8 cellular contexts compared by ENCODE assay signal in genomic region chr17:40113961-40114272, GRCh38. TPM values are rescaled to one million over a fixed set of nuclear protein-coding genes. Genes with fewer than 3 reads are reported as not detected.
A peak's percentile ranks its signal among the peaks of the same experiment; 100 is the strongest.
DNase-seq lines count a peak whose midpoint lies in the region; ATAC-seq, FAIRE-seq and TF ChIP-seq lines count a peak whose summit lies in the region.

No MANE protein-coding gene starts in this region.

- no peaks in the 10 kb centered on the region for H3K9me3 Mint-ChIP-seq in progenitor cell of endocrine pancreas (ENCODE audit: low read depth)

- H3K27ac ChIP-seq in DND-41 (ENCODE audit: low read length) (peak overlapping the region; percentile 87), Panc1 (ENCODE audit: low read length) (peak overlapping the region; percentile 97), endothelial cell of umbilical vein (ENCODE audit: insufficient read depth, low read depth, low read length) (peak overlapping the region; percentile 76)

- H3K27ac Mint-ChIP-seq in progenitor cell of endocrine pancreas: peak overlapping the region; percentile 96

- in situ Hi-C loops in Panc1 (cut with HindIII; ENCODE audit: low pct_unique_long_range_greater_than_20kb, low sequenced_read_pairs): no loop called here

- no peaks in the 10 kb centered on the region for H3K27me3 ChIP-seq in DND-41 (ENCODE audit: insufficient read depth, low read length, poor library complexity)
- H3K27me3 ChIP-seq in Panc1 (ENCODE audit: control insufficient read depth, insufficient read depth, low read length): no peaks in the 10 kb centered on the region
- H3K27me3 ChIP-seq in endothelial cell of umbilical vein (ENCODE audit: control insufficient read depth in 2 of 2, insufficient read depth in 2 of 2, low read length in 2 of 2): no peaks in the 10 kb centered on the region

- H3K79me2 ChIP-seq in DND-41 (ENCODE audit: insufficient read depth, low read length): no peaks in the 10 kb centered on the region
- H3K79me2 ChIP-seq in endothelial cell of umbilical vein (ENCODE audit: control insufficient read depth, insufficient read depth, low read length): no peaks in the 10 kb centered on the region

- peak overlapping the region; percentile 4 to 58; a peak in 3 of 4 replicates for H3K4me3 ChIP-seq in DND-41 (ENCODE audit: low read depth in 1 of 2, low read length in 2 of 2)
- peak overlapping the region; percentile 43 to 68; a peak in 3 of 4 replicates for H3K4me3 ChIP-seq in Panc1 (ENCODE audit: low read depth in 2 of 2, low read length in 2 of 2)
- no peak overlapping the region for H3K4me3 ChIP-seq in endothelial cell of umbilical vein (replicated peaks in 1 of 3; ENCODE audit: insufficient read depth in 1 of 3, low read depth in 1 of 3, low read length in 3 of 3)

- intact Hi-C loops in Panc1 (cut with micrococcal nuclease; ENCODE audit: unreplicated experiment) (loop anchor here (1.0 to 10.0 kb wide), 2 partner anchors 54 to 99 kb away; partner anchors contain the start of gene CSF3), endothelial cell of umbilical vein (cut with micrococcal nuclease) (loop anchor here (1.0 kb wide), 4 partner anchors 7 to 176 kb away; partner anchors contain the start of gene MSL1)

- POLR2A ChIA-PET in Panc1 (lab: Charles Lee): interaction anchor here (1.3 to 2.1 kb wide), 3 partner anchors 11 to 55 kb away, joined by 3 to 13 read pairs (median 4); partner anchors contain the start of gene NR1D1
- POLR2A ChIA-PET in endothelial cell of umbilical vein (lab: Charles Lee): interaction anchor here (0.6 to 4.3 kb wide), 7 partner anchors 8 to 1574 kb away, joined by 3 to 56 read pairs (median 3); partner anchors contain the start of genes MSL1 and NR1D1

- TF ChIP-seq POLR2A in endothelial cell of umbilical vein (IDR thresholded peaks at IDR 0.05; ENCODE audit: low read depth, low read length): no peak

- H3K4me2 ChIP-seq in DND-41 (ENCODE audit: insufficient read depth, low read length) (peak overlapping the region; percentile 74), endothelial cell of umbilical vein (ENCODE audit: insufficient read depth, low read length) (peak overlapping the region; percentile 83)

- TF ChIP-seq CTCF in DND-41 (IDR thresholded peaks at IDR 0.05; ENCODE audit: borderline replicate concordance, extremely low read depth, low read length, poor library complexity, severe bottlenecking): no peak
- TF ChIP-seq CTCF in Panc1 (IDR thresholded peaks at IDR 0.05): no peak
- no peak for TF ChIP-seq CTCF in endothelial cell of umbilical vein (IDR thresholded peaks at IDR 0.05; ENCODE audit: extremely low read depth in 1 of 2, insufficient read depth in 1 of 2, low read depth in 1 of 2, low read length in 2 of 2)
- no peak for TF ChIP-seq CTCF in progenitor cell of endocrine pancreas (IDR thresholded peaks at IDR 0.05; ENCODE audit: unreplicated experiment)

- peaks cover 51% of the 10 kb centered on the region for H3K4me1 Mint-ChIP-seq in progenitor cell of endocrine pancreas (ENCODE audit: low read depth)

- BruUV-seq in Panc1 (replicated peaks; lab: Mats Ljungman, UMichigan) (no TSS peak), endothelial cell of umbilical vein (replicated peaks; lab: Mats Ljungman, UMichigan) (no TSS peak)

- H3K9me3 ChIP-seq in DND-41 (ENCODE audit: insufficient read depth, low read length, severe bottlenecking) (no peaks in the 10 kb centered on the region), Panc1 (ENCODE audit: control insufficient read depth, insufficient read depth, low read depth, low read length) (no peaks in the 10 kb centered on the region), endothelial cell of umbilical vein (replicated peaks; ENCODE audit: control insufficient read depth, insufficient read depth, low read length) (no peaks in the 10 kb centered on the region)

- H3K27me3 Mint-ChIP-seq in progenitor cell of endocrine pancreas: no peaks in the 10 kb centered on the region

- no peak for DNase-seq in DND-41
- DNase-seq in Panc1 (ENCODE audit: low read depth, low spot score): no peak
- no peak for DNase-seq in endothelial cell of umbilical vein (ENCODE audit: low read depth, low spot score)
- no peak for DNase-seq in progenitor cell of endocrine pancreas (ENCODE audit: low spot score, unreplicated experiment)
- DNase-seq in NCI-H1930 (lab: John Stamatoyannopoulos, UW): no peak
- no peak for DNase-seq in DMS53 (lab: John Stamatoyannopoulos, UW)

- H3K9ac ChIP-seq in DND-41 (ENCODE audit: low read depth, low read length): peak overlapping the region; percentile 59
- no peak overlapping the region for H3K9ac ChIP-seq in endothelial cell of umbilical vein (replicated peaks; ENCODE audit: extremely low read depth, insufficient read depth, low read length)

- FAIRE-seq in endothelial cell of umbilical vein (lab: Jason Lieb, UNC): no peak

- H3K4me1 ChIP-seq in DND-41 (ENCODE audit: insufficient read depth, low read length) (peaks cover 42% of the 10 kb centered on the region), Panc1 (ENCODE audit: control insufficient read depth, insufficient read depth, low read length) (peaks cover 37% of the 10 kb centered on the region), endothelial cell of umbilical vein (ENCODE audit: control insufficient read depth, extremely low read depth, insufficient read depth, low read length) (peaks cover 49% of the 10 kb centered on the region)

- no peaks in the 10 kb centered on the region for H3K9me1 ChIP-seq in endothelial cell of umbilical vein (replicated peaks; ENCODE audit: control insufficient read depth, extremely low read depth, insufficient read depth, low read length)

- H3K36me3 ChIP-seq in DND-41 (ENCODE audit: insufficient read depth, low read length): no peaks in the 10 kb centered on the region
- no peaks in the 10 kb centered on the region for H3K36me3 ChIP-seq in Panc1 (ENCODE audit: control insufficient read depth, insufficient read depth, low read length)
- H3K36me3 ChIP-seq in endothelial cell of umbilical vein (ENCODE audit: control insufficient read depth in 2 of 2, extremely low read depth in 1 of 2, insufficient read depth in 2 of 2, low read length in 2 of 2): no peaks in the 10 kb centered on the region

- peak overlapping the region; percentile 59 for H2AFZ ChIP-seq in DND-41 (ENCODE audit: low read depth, low read length)
- peak overlapping the region; percentile 51 for H2AFZ ChIP-seq in endothelial cell of umbilical vein (ENCODE audit: low read depth, low read length)

- no peaks in the 10 kb centered on the region for H3K36me3 Mint-ChIP-seq in progenitor cell of endocrine pancreas (ENCODE audit: insufficient read depth)

- peak overlapping the region; percentile 78 for H3K4me3 Mint-ChIP-seq in progenitor cell of endocrine pancreas (ENCODE audit: low read depth)

- dilution Hi-C loops in endothelial cell of umbilical vein (cut with MboI; ENCODE audit: extremely low pct_ligation_motif_present, low sequenced_read_pairs): no loop called here

- H4K20me1 ChIP-seq in DND-41 (ENCODE audit: insufficient read depth, low read length) (no peaks in the 10 kb centered on the region), endothelial cell of umbilical vein (replicated peaks; ENCODE audit: control insufficient read depth, extremely low read depth, insufficient read depth, low read length) (no peaks in the 10 kb centered on the region)

- ATAC-seq in DND-41 (ENCODE audit: insufficient read depth, low read depth): no peak
- no peak for ATAC-seq in Panc1
- no peak for ATAC-seq in GM18519 (IDR thresholded peaks at IDR 0.05; ENCODE audit: low FRiP score, unreplicated experiment)
- no peak for ATAC-seq in HG02884 (IDR thresholded peaks at IDR 0.05; ENCODE audit: unreplicated experiment)

- CTCF ChIA-PET in Panc1 (lab: Charles Lee) (interaction anchor here (1.1 to 3.1 kb wide), 9 partner anchors 10 to 176 kb away, joined by 3 to 42 read pairs (median 7); partner anchors contain the start of genes CASC3, MSL1 and NR1D1), endothelial cell of umbilical vein (lab: Charles Lee) (interaction anchor here (1.0 to 5.8 kb wide), 27 partner anchors 9 to 179 kb away, joined by 3 to 138 read pairs (median 10); partner anchors contain the start of genes CASC3, CSF3, MED24 and MSL1)

RNA-seq across cellular contexts. Expression of gene MSL1, which starts 7.9 kb away (rescaled TPM):
- total RNA-seq in Panc1 (2021; ENCODE audit: unreplicated experiment): 96.3 TPM
- 48.8 TPM for polyA plus RNA-seq in Panc1 (2012; ENCODE audit: insufficient read length)
- total RNA-seq in endothelial cell of umbilical vein: 90.8 and 95.0 TPM in 2 replicates
- polyA plus RNA-seq in endothelial cell of umbilical vein: 27.7 and 30.9 TPM in 2 replicates
- polyA plus RNA-seq in endothelial cell of umbilical vein (2011; cell fraction: cytosol; rRNA removed): 44.4 and 44.8 TPM in 2 replicates
- 136 and 195 TPM in 2 replicates for polyA plus RNA-seq in endothelial cell of umbilical vein (2011; cell fraction: nucleus; rRNA removed)
- 67.5 and 74.7 TPM in 2 replicates for polyA plus RNA-seq in endothelial cell of umbilical vein (2012)
- polyA minus RNA-seq in endothelial cell of umbilical vein: 36.7 and 37.8 TPM in 2 replicates
- polyA minus RNA-seq in endothelial cell of umbilical vein (2011; cell fraction: cytosol; rRNA and poly(A)+ RNA removed): 29.3 TPM
- 39.9 and 47.9 TPM in 2 replicates for polyA minus RNA-seq in endothelial cell of umbilical vein (2011; cell fraction: nucleus; rRNA and poly(A)+ RNA removed)
- 137 and 143 TPM in 2 replicates for total RNA-seq in progenitor cell of endocrine pancreas

RNA-seq across cellular contexts. Expression of gene NR1D1, which starts 13.5 kb away (rescaled TPM):
- 8.8 TPM for total RNA-seq in Panc1 (2021; ENCODE audit: unreplicated experiment)
- 8.6 TPM for polyA plus RNA-seq in Panc1 (2012; ENCODE audit: insufficient read length)
- total RNA-seq in endothelial cell of umbilical vein: 5.2 and 6.1 TPM in 2 replicates
- 2.3 and 2.5 TPM in 2 replicates for polyA plus RNA-seq in endothelial cell of umbilical vein
- 2.5 and 3.0 TPM in 2 replicates for polyA plus RNA-seq in endothelial cell of umbilical vein (2011; cell fraction: cytosol; rRNA removed)
- 7.6 and 11.8 TPM in 2 replicates for polyA plus RNA-seq in endothelial cell of umbilical vein (2011; cell fraction: nucleus; rRNA removed)
- 5.3 and 8.8 TPM in 2 replicates for polyA plus RNA-seq in endothelial cell of umbilical vein (2012)
- 2.2 and 3.5 TPM in 2 replicates for polyA minus RNA-seq in endothelial cell of umbilical vein
- 3.9 TPM for polyA minus RNA-seq in endothelial cell of umbilical vein (2011; cell fraction: cytosol; rRNA and poly(A)+ RNA removed)
- polyA minus RNA-seq in endothelial cell of umbilical vein (2011; cell fraction: nucleus; rRNA and poly(A)+ RNA removed): 6.3 and 11.7 TPM in 2 replicates
- 2.4 and 2.6 TPM in 2 replicates for total RNA-seq in progenitor cell of endocrine pancreas

RNA-seq across cellular contexts. Expression of gene CASC3, which starts 26.4 kb away (rescaled TPM):
- 97.4 TPM for total RNA-seq in Panc1 (2021; ENCODE audit: unreplicated experiment)
- 52.3 TPM for polyA plus RNA-seq in Panc1 (2012; ENCODE audit: insufficient read length)
- total RNA-seq in endothelial cell of umbilical vein: 91.2 and 107 TPM in 2 replicates
- 59.9 and 64.1 TPM in 2 replicates for polyA plus RNA-seq in endothelial cell of umbilical vein
- polyA plus RNA-seq in endothelial cell of umbilical vein (2011; cell fraction: cytosol; rRNA removed): 42.1 and 43.5 TPM in 2 replicates
- polyA plus RNA-seq in endothelial cell of umbilical vein (2011; cell fraction: nucleus; rRNA removed): 173 and 182 TPM in 2 replicates
- polyA plus RNA-seq in endothelial cell of umbilical vein (2012): 63.5 and 73.6 TPM in 2 replicates
- polyA minus RNA-seq in endothelial cell of umbilical vein: 68.1 and 70.7 TPM in 2 replicates
- polyA minus RNA-seq in endothelial cell of umbilical vein (2011; cell fraction: cytosol; rRNA and poly(A)+ RNA removed): 18.6 TPM
- 51.7 and 69.2 TPM in 2 replicates for polyA minus RNA-seq in endothelial cell of umbilical vein (2011; cell fraction: nucleus; rRNA and poly(A)+ RNA removed)
- 121 and 122 TPM in 2 replicates for total RNA-seq in progenitor cell of endocrine pancreas

RNA-seq across cellular contexts. Expression of gene THRA, which starts 51.2 kb away (rescaled TPM):
- 11.7 TPM for total RNA-seq in Panc1 (2021; ENCODE audit: unreplicated experiment)
- polyA plus RNA-seq in Panc1 (2012; ENCODE audit: insufficient read length): 13.6 TPM
- 24.9 and 29.6 TPM in 2 replicates for total RNA-seq in endothelial cell of umbilical vein
- polyA plus RNA-seq in endothelial cell of umbilical vein: 17.4 and 18.8 TPM in 2 replicates
- 17.9 and 18.5 TPM in 2 replicates for polyA plus RNA-seq in endothelial cell of umbilical vein (2011; cell fraction: cytosol; rRNA removed)
- 14.3 and 20.5 TPM in 2 replicates for polyA plus RNA-seq in endothelial cell of umbilical vein (2011; cell fraction: nucleus; rRNA removed)
- 22.3 and 27.8 TPM in 2 replicates for polyA plus RNA-seq in endothelial cell of umbilical vein (2012)
- polyA minus RNA-seq in endothelial cell of umbilical vein: 18.1 and 19.7 TPM in 2 replicates
- 7.4 TPM for polyA minus RNA-seq in endothelial cell of umbilical vein (2011; cell fraction: cytosol; rRNA and poly(A)+ RNA removed)
- 6.3 and 8.5 TPM in 2 replicates for polyA minus RNA-seq in endothelial cell of umbilical vein (2011; cell fraction: nucleus; rRNA and poly(A)+ RNA removed)
- total RNA-seq in progenitor cell of endocrine pancreas: 21.3 and 25.0 TPM in 2 replicates

RNA-seq across cellular contexts. Expression of gene MED24, which starts 59.7 kb away (rescaled TPM):
- 93.9 TPM for total RNA-seq in Panc1 (2021; ENCODE audit: unreplicated experiment)
- 89.2 TPM for polyA plus RNA-seq in Panc1 (2012; ENCODE audit: insufficient read length)
- total RNA-seq in endothelial cell of umbilical vein: 120 and 124 TPM in 2 replicates
- polyA plus RNA-seq in endothelial cell of umbilical vein: 120 and 122 TPM in 2 replicates
- 98.6 and 101 TPM in 2 replicates for polyA plus RNA-seq in endothelial cell of umbilical vein (2011; cell fraction: cytosol; rRNA removed)
- polyA plus RNA-seq in endothelial cell of umbilical vein (2011; cell fraction: nucleus; rRNA removed): 353 and 444 TPM in 2 replicates
- 97.1 and 98.7 TPM in 2 replicates for polyA plus RNA-seq in endothelial cell of umbilical vein (2012)
- polyA minus RNA-seq in endothelial cell of umbilical vein: 152 and 208 TPM in 2 replicates
- polyA minus RNA-seq in endothelial cell of umbilical vein (2011; cell fraction: cytosol; rRNA and poly(A)+ RNA removed): 84.2 TPM
- polyA minus RNA-seq in endothelial cell of umbilical vein (2011; cell fraction: nucleus; rRNA and poly(A)+ RNA removed): 180 and 192 TPM in 2 replicates
- 143 and 161 TPM in 2 replicates for total RNA-seq in progenitor cell of endocrine pancreas

Comparison
In these comparisons a context has a peak if more than half of its experiments do, and no peak if none do; other contexts are left out.
1. H3K4me3 ChIP-seq: peak in DND-41 (2 of 2) and Panc1 (2 of 2); none in endothelial cell of umbilical vein (0 of 3).
2. Peak in every context shown above with its lines, with median percentiles within 50 percentile points of each other: H3K27ac ChIP-seq.